1 cellular context compared by ENCODE assay signal in the genomic region with DNA sequence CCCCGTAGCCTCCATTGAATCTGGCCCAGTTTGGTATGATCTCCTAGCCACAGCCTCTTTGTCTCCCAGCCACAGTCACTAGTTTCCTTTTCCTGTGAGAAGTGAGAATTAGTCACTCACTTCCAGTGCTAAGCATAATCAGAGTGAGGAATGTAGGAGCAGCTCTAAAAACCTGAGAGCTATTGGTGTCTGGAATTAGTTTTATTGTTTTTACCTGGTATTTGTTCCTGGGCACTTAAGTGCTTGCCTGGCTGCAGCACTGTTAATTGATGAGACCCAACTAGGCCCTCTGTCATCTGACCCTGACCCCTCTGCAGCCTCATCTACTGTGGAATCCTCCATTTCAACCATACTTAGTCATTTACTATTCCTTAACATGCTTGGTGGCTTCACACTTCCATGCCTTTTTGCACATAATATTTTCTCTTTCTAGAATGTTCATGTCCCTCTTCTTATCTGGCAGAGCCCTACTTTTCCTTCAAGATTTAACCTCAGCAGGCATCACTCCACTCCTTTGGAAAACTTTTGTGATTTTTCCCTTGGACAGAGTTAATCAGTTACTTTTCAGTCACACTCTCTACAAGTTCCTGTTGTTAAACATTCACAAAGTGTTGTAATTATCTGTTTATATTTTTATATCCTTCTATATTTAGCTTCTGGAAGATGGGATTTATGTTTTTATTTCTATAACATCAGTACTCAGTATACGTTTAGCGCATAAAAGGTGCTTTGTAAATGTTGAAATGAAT.
TF ChIP-seq lines count a peak whose summit lies in the region.

No MANE protein-coding gene starts in this region.

TF ChIP-seq in IMR-90, 13 proteins besides CTCF, POLR2A, EP300 and RAD21 (continued from another document):
- TF ChIP-seq CHD1 (IDR thresholded peaks at IDR 0.05; ENCODE audit: low read depth, low read length) (no peak), NFE2L2 (IDR thresholded peaks at IDR 0.05; ENCODE audit: low read depth, low read length) (no peak), FOS (IDR thresholded peaks at IDR 0.05; ENCODE audit: low read depth, low read length) (no peak), MXI1 (IDR thresholded peaks at IDR 0.05; ENCODE audit: borderline replicate concordance, low read depth, low read length) (no peak)
- TF ChIP-seq, protein P1, sequence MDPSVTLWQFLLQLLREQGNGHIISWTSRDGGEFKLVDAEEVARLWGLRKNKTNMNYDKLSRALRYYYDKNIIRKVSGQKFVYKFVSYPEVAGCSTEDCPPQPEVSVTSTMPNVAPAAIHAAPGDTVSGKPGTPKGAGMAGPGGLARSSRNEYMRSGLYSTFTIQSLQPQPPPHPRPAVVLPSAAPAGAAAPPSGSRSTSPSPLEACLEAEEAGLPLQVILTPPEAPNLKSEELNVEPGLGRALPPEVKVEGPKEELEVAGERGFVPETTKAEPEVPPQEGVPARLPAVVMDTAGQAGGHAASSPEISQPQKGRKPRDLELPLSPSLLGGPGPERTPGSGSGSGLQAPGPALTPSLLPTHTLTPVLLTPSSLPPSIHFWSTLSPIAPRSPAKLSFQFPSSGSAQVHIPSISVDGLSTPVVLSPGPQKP (IDR thresholded peaks at IDR 0.05; ENCODE audit: borderline replicate concordance, low read depth, low read length) = no peak
